In the genomic region with DNA sequence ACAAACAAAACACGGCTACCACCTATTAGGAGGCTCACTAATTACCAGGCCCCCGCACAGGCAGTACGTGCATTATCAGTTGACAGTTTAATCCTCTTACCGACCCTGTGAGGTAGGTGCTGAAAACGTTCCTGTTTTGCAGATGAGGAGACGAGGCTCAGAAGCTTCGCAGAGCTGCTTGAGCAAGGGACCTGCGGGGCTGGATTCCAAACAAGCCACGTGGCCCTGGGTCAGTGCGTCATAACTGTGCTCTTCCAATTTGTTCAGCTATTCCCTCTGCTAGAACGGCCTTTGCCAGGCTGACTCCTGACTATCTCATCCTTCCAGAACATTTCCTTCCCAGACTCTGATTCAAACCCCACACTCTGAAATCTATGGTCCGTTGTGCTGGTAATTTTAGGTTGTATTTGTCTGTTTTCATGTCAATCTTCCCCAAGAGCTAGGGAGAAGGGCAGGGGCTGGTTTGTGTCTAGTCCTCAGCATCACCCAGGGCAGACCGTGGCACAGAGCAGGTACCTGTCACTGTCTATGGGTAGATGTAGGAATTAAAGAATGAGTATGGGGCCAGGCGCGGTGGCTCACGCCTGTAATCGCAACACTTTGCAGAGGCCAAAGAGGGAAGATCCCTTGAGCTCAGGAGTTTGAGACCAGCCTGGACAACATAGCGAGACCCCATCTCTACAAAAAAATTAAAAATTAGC, we compare ENCODE assay signal across 9 cellular contexts. TPM values are rescaled to one million over a fixed set of nuclear protein-coding genes. Genes with fewer than 3 reads are reported as not detected.
DNase-seq lines count a peak whose midpoint lies in the region; ATAC-seq, FAIRE-seq and TF ChIP-seq lines count a peak whose summit lies in the region.
"Had no signal": no experiment of that assay in that cellular context is flagged by ENCODE, and none has a peak within 500 bp of the region (broad histone marks: within the 10 kb centered on the region; RNA-seq: fewer than 3 reads in every experiment).

No MANE protein-coding gene starts in this region.

- DNase-seq in D721Med (ENCODE audit: insufficient read length, low spot score) (peak; percentile 67), activated B cell treated with CpG ODN at 0.5 μM for 24 hours (no peak), cardiac muscle cell (ENCODE audit: low read depth in 1 of 2, low spot score in 1 of 2) (peak; percentile 40 to 95), progenitor cell of endocrine pancreas (ENCODE audit: low spot score, unreplicated experiment) (no peak)
- DNase-seq in stimulated activated CD4-positive, alpha-beta T cell treated with anti-CD3 and anti-CD28 coated beads, Interleukin-15, amount 100 ng/mL, for 24 hours: no peak
- DNase-seq: activated T-cell treated with anti-CD3 and anti-CD28 coated beads, Interleukin-2, amount 50 U/mL, for 24 hours had no signal

- intact Hi-C loops in activated B cell treated with CpG ODN at 0.5 μM for 24 hours (cut with micrococcal nuclease): loop anchor here (5.0 to 10.0 kb wide), 2 partner anchors 40 to 428 kb away; no protein-coding TSS in a partner anchor

- H3K9me3 ChIP-seq in cardiac muscle cell (ENCODE audit: low read depth): no peaks in the 10 kb centered on the region

- POLR2A ChIA-PET in activated B cell treated with CpG ODN at 0.5 μM for 24 hours (lab: Charles Lee): interaction anchor here (0.6 to 7.6 kb wide), 11 partner anchors 9 to 274 kb away, joined by 3 to 73 read pairs (median 6); a partner anchor contains a TSS

- H3K9me3 Mint-ChIP-seq in activated B cell treated with CpG ODN at 0.5 μM for 24 hours (no peaks in the 10 kb centered on the region), progenitor cell of endocrine pancreas (ENCODE audit: low read depth) (peaks cover 9% of the 10 kb centered on the region)
- H3K9me3 Mint-ChIP-seq: activated T-cell treated with anti-CD3 and anti-CD28 coated beads, Interleukin-2, amount 50 U/mL, for 24 hours had no signal

- no peak for FAIRE-seq in D721Med (lab: Jason Lieb, UNC)

- H3K4me1 ChIP-seq in cardiac muscle cell (ENCODE audit: low read depth): peaks cover 11% of the 10 kb centered on the region

- H3K27ac ChIP-seq in cardiac muscle cell: peak overlapping the region; percentile 41

- H3K4me3 Mint-ChIP-seq in activated B cell treated with CpG ODN at 0.5 μM for 24 hours (peak overlapping the region; percentile 74), progenitor cell of endocrine pancreas (ENCODE audit: low read depth) (no peak overlapping the region)
- H3K4me3 Mint-ChIP-seq: activated T-cell treated with anti-CD3 and anti-CD28 coated beads, Interleukin-2, amount 50 U/mL, for 24 hours had no signal

- no peaks in the 10 kb centered on the region for H3K27me3 Mint-ChIP-seq in activated B cell treated with CpG ODN at 0.5 μM for 24 hours
- no peaks in the 10 kb centered on the region for H3K27me3 Mint-ChIP-seq in progenitor cell of endocrine pancreas
- H3K27me3 Mint-ChIP-seq: activated T-cell treated with anti-CD3 and anti-CD28 coated beads, Interleukin-2, amount 50 U/mL, for 24 hours had no signal

- H3K4me3 ChIP-seq in cardiac muscle cell: no peak overlapping the region

- H3K36me3 ChIP-seq in cardiac muscle cell: no peaks in the 10 kb centered on the region

- no peaks in the 10 kb centered on the region for H3K27me3 ChIP-seq in cardiac muscle cell

- ATAC-seq in activated B cell treated with CpG ODN at 0.5 μM for 24 hours (ENCODE audit: low read depth): no peak
- ATAC-seq in HG03159 (IDR thresholded peaks at IDR 0.05; ENCODE audit: unreplicated experiment): no peak
- ATAC-seq in GM18873 (IDR thresholded peaks at IDR 0.05; ENCODE audit: low FRiP score, unreplicated experiment): no peak
- ATAC-seq in HG03521 (IDR thresholded peaks at IDR 0.05; ENCODE audit: unreplicated experiment): no peak

- CTCF ChIA-PET in activated B cell treated with CpG ODN at 0.5 μM for 24 hours (lab: Charles Lee): interaction anchor here (0.6 to 4.4 kb wide), 4 partner anchors 11 to 39 kb away, joined by 3 to 24 read pairs (median 14); a partner anchor contains a TSS

- H3K36me3 Mint-ChIP-seq in activated B cell treated with CpG ODN at 0.5 μM for 24 hours (ENCODE audit: low read depth) (peaks cover 4% of the 10 kb centered on the region), progenitor cell of endocrine pancreas (ENCODE audit: insufficient read depth) (peaks cover 13% of the 10 kb centered on the region)

- peak overlapping the region; percentile 95 for H3K27ac Mint-ChIP-seq in activated B cell treated with CpG ODN at 0.5 μM for 24 hours
- H3K27ac Mint-ChIP-seq in progenitor cell of endocrine pancreas: peak overlapping the region; percentile 23
- H3K27ac Mint-ChIP-seq: activated T-cell treated with anti-CD3 and anti-CD28 coated beads, Interleukin-2, amount 50 U/mL, for 24 hours had no signal

- H3K4me1 Mint-ChIP-seq in activated B cell treated with CpG ODN at 0.5 μM for 24 hours (peaks cover 91% of the 10 kb centered on the region), progenitor cell of endocrine pancreas (ENCODE audit: low read depth) (peaks cover 10% of the 10 kb centered on the region)

- TF ChIP-seq CTCF in D721Med (IDR thresholded peaks at IDR 0.05; ENCODE audit: insufficient read depth, missing control alignments) (no peak), activated B cell treated with CpG ODN at 0.5 μM for 24 hours (IDR thresholded peaks at IDR 0.05) (no peak), cardiac muscle cell (IDR thresholded peaks at IDR 0.05; ENCODE audit: low read depth, low read length) (no peak), progenitor cell of endocrine pancreas (IDR thresholded peaks at IDR 0.05; ENCODE audit: unreplicated experiment) (no peak)

RNA-seq across cellular contexts. Expression of a gene that starts 28.8 kb away (rescaled TPM):
- not detected in 2 replicates for total RNA-seq in activated B cell treated with CpG ODN at 0.5 μM for 24 hours
- total RNA-seq in cardiac muscle cell: 0.32 TPM in 1 of 2 replicates, not detected in the other
- not detected in 2 replicates for polyA plus RNA-seq in cardiac muscle cell
- total RNA-seq in progenitor cell of endocrine pancreas: 0.34 and 0.38 TPM in 2 replicates

Comparison
In these comparisons a context has a peak if more than half of its experiments do, and no peak if none do; other contexts are left out.
1. DNase-seq: peak in D721Med (single experiment) and cardiac muscle cell (2 of 2); none in activated B cell treated with CpG ODN at 0.5 μM for 24 hours (single experiment), progenitor cell of endocrine pancreas (single experiment) and stimulated activated CD4-positive, alpha-beta T cell treated with anti-CD3 and anti-CD28 coated beads, Interleukin-15, amount 100 ng/mL, for 24 hours (single experiment).